ENCODE assay signal across 30 cellular contexts in the genomic region with DNA sequence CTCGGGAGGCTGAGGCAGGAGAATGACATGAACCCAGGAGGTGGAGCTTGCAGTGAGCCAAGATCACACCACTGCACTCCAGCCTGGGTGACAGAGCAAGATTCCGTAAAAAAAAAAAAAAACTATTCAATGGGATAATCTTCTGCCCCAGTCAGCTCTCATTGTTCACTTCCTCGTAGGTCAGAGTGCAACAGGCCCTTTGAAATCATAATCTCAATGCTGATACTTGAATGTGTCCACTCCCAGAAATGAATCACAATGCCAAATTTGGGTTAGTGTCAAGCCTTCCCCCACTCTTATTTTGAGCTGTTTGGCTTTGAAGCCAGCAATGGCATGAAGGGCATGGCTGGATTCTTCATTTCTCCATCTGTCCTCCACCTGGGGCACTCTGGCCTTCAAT.
DNase-seq lines count a peak whose midpoint lies in the region; ATAC-seq and TF ChIP-seq lines count a peak whose summit lies in the region.
"Had no signal": no experiment of that assay in that cellular context is flagged by ENCODE, and none has a peak within 500 bp of the region (broad histone marks: within the 10 kb centered on the region; RNA-seq: fewer than 3 reads in every experiment).

No MANE protein-coding gene starts in this region.

- H3K4me2 ChIP-seq in GM23338: no peak overlapping the region
- H3K4me2 ChIP-seq: KMS-11 had no signal

- 81 to 90% (median 87%) methylated on average over 3 of the region's 3 CpGs for WGBS in psoas muscle, 3 donors

- H3K79me2 ChIP-seq in GM23338 (replicated peaks; ENCODE audit: insufficient read depth): no peaks in the 10 kb centered on the region

- peak; percentile 93 for ATAC-seq in mucosa of descending colon
- ATAC-seq in HG03378 (IDR thresholded peaks at IDR 0.05; ENCODE audit: unreplicated experiment): no peak
- no peak for ATAC-seq in psoas muscle
- ATAC-seq in GM23338: no peak
- ATAC-seq in activated CD8-positive, alpha-beta memory T cell treated with anti-CD3 and anti-CD28 coated beads, Interleukin-2, amount 10 ng/mL, durations not matched to agents 7 days and 5 days: no peak
- ATAC-seq: Panc1; stimulated activated effector memory CD8-positive, alpha-beta T cell treated with anti-CD3 and anti-CD28 coated beads, Interleukin-12 subunit alpha, Interleukin-12 subunit beta, amount 100 ng/mL, for 72 hours had no signal

- H3K9me2 ChIP-seq in GM23338 (ENCODE audit: insufficient read depth): peaks cover 2% of the 10 kb centered on the region; the same call in 1 of the 2 replicates

- no peak overlapping the region for H2AFZ ChIP-seq in GM23338

- H3K36me3 Mint-ChIP-seq in GM23338 (ENCODE audit: low read depth): no peaks in the 10 kb centered on the region; the same call in 2 of the 3 replicates
- no peaks in the 10 kb centered on the region for H3K36me3 Mint-ChIP-seq in activated CD8-positive, alpha-beta memory T cell treated with anti-CD3 and anti-CD28 coated beads, Interleukin-2, amount 10 ng/mL, durations not matched to agents 7 days and 5 days
- H3K36me3 Mint-ChIP-seq: activated naive CD4-positive, alpha-beta T cell treated with anti-CD3 and anti-CD28 coated beads, Interleukin-2, amount 50 U/mL, for 24 hours; natural killer cell treated with Interleukin-12 subunit alpha and Interleukin-12 subunit beta and Interleukin-15 and Interleukin-18, amount 100 ng/mL, for 72 hours; stimulated activated effector memory CD8-positive, alpha-beta T cell treated with anti-CD3 and anti-CD28 coated beads, Interleukin-12 subunit alpha, Interleukin-12 subunit beta, amount 100 ng/mL, for 72 hours; type B pancreatic cell had no signal

- peaks cover 5% of the 10 kb centered on the region; the same call in 2 of the 3 replicates for H3K4me1 Mint-ChIP-seq in GM23338
- H3K4me1 Mint-ChIP-seq in activated CD8-positive, alpha-beta memory T cell treated with anti-CD3 and anti-CD28 coated beads, Interleukin-2, amount 10 ng/mL, durations not matched to agents 7 days and 5 days: no peaks in the 10 kb centered on the region
- H3K4me1 Mint-ChIP-seq: activated CD4-positive, alpha-beta memory T cell treated with anti-CD3 and anti-CD28 coated beads, Interleukin-2, amount 10 ng/mL, durations not matched to agents 7 days and 5 days; activated naive CD4-positive, alpha-beta T cell treated with anti-CD3 and anti-CD28 coated beads, Interleukin-2, amount 50 U/mL, for 24 hours; stimulated activated effector memory CD8-positive, alpha-beta T cell treated with anti-CD3 and anti-CD28 coated beads, Interleukin-12 subunit alpha, Interleukin-12 subunit beta, amount 100 ng/mL, for 72 hours had no signal

- intact Hi-C loops in mucosa of descending colon (cut with DNase I, micrococcal nuclease): no loop called here
- intact Hi-C loops in psoas muscle (cut with DNase I): loop anchor here in 1 of 2 donors (10.0 kb wide), 1 partner anchor 155 kb away; no protein-coding TSS in a partner anchor

- CTCF ChIA-PET in activated CD8-positive, alpha-beta memory T cell treated with anti-CD3 and anti-CD28 coated beads, Interleukin-2, amount 10 ng/mL, durations not matched to agents 7 days and 5 days (lab: Charles Lee): no interaction called here

- no peaks in the 10 kb centered on the region for H3K9me3 Mint-ChIP-seq in GM23338
- peaks cover 5% of the 10 kb centered on the region for H3K9me3 Mint-ChIP-seq in activated CD8-positive, alpha-beta memory T cell treated with anti-CD3 and anti-CD28 coated beads, Interleukin-2, amount 10 ng/mL, durations not matched to agents 7 days and 5 days (ENCODE audit: low read depth)
- H3K9me3 Mint-ChIP-seq: activated CD4-positive, alpha-beta memory T cell treated with anti-CD3 and anti-CD28 coated beads, Interleukin-2, amount 10 ng/mL, durations not matched to agents 7 days and 5 days; activated naive CD4-positive, alpha-beta T cell treated with anti-CD3 and anti-CD28 coated beads, Interleukin-2, amount 50 U/mL, for 24 hours; type B pancreatic cell had no signal

- H3K4me1 ChIP-seq in mucosa of descending colon (ENCODE audit: low read depth): no peaks in the 10 kb centered on the region
- no peaks in the 10 kb centered on the region for H3K4me1 ChIP-seq in psoas muscle
- H3K4me1 ChIP-seq in GM23338 (ENCODE audit: insufficient read depth): peaks cover 11% of the 10 kb centered on the region; the same call in 1 of the 2 replicates
- H3K4me1 ChIP-seq: prostate gland, sigmoid colon had no signal

- H3K4me3 Mint-ChIP-seq in GM23338: no peak overlapping the region
- no peak overlapping the region for H3K4me3 Mint-ChIP-seq in activated CD8-positive, alpha-beta memory T cell treated with anti-CD3 and anti-CD28 coated beads, Interleukin-2, amount 10 ng/mL, durations not matched to agents 7 days and 5 days
- H3K4me3 Mint-ChIP-seq: activated CD4-positive, alpha-beta memory T cell treated with anti-CD3 and anti-CD28 coated beads, Interleukin-2, amount 10 ng/mL, durations not matched to agents 7 days and 5 days; activated naive CD4-positive, alpha-beta T cell treated with anti-CD3 and anti-CD28 coated beads, Interleukin-2, amount 50 U/mL, for 24 hours; natural killer cell treated with Interleukin-12 subunit alpha and Interleukin-12 subunit beta and Interleukin-15 and Interleukin-18, amount 100 ng/mL, for 72 hours; stimulated activated effector memory CD8-positive, alpha-beta T cell treated with anti-CD3 and anti-CD28 coated beads, Interleukin-12 subunit alpha, Interleukin-12 subunit beta, amount 100 ng/mL, for 72 hours; type B pancreatic cell had no signal

- H3K27me3 ChIP-seq in psoas muscle (ENCODE audit: insufficient read depth in 3 of 3, low read length in 2 of 3) (no peaks in the 10 kb centered on the region), GM23338 (ENCODE audit: insufficient read depth) (peaks cover under 1% of the 10 kb centered on the region; the same call in 1 of the 2 replicates)
- H3K27me3 ChIP-seq: brain microvascular endothelial cell, sigmoid colon had no signal

- DNase-seq in HCEC 1CT: peak; percentile 29
- DNase-seq in OCI-M1 (lab: John Stamatoyannopoulos, UW): peak; percentile 3
- DNase-seq in epithelial cell of prostate (ENCODE audit: low read depth, low spot score): no peak
- DNase-seq in mucosa of descending colon: peak in 1 of 3 donors; percentile 23
- no peak for DNase-seq in psoas muscle
- DNase-seq in GM23338 (ENCODE audit: low spot score): no peak
- DNase-seq in activated CD8-positive, alpha-beta memory T cell treated with anti-CD3 and anti-CD28 coated beads, Interleukin-2, amount 10 ng/mL, durations not matched to agents 7 days and 5 days: no peak
- DNase-seq: activated CD4-positive, alpha-beta memory T cell treated with anti-CD3 and anti-CD28 coated beads, Interleukin-2, amount 10 ng/mL, durations not matched to agents 7 days and 5 days; activated CD4-positive, alpha-beta T cell treated with anti-CD3 and anti-CD28 coated beads for 1 hour; amniotic stem cell; brain microvascular endothelial cell; foreskin melanocyte; kidney glomerular epithelial cell; NCI-H1436; NCI-H2081; NCI-H524 treated with DMSO at 0.1 percent for 48 hours; NK-92 treated with Interleukin-12 subunit alpha and Interleukin-12 subunit beta, amount 100 ng/mL, for 24 hours; occipital lobe; SHP77; sigmoid colon; stimulated activated CD4-positive, alpha-beta T cell treated with anti-CD3 and anti-CD28 coated beads, Interleukin-15, amount 100 ng/mL, for 24 hours had no signal

- H3K27ac Mint-ChIP-seq in GM23338: no peak overlapping the region; the same call in 1 of the 2 replicates
- H3K27ac Mint-ChIP-seq in activated CD8-positive, alpha-beta memory T cell treated with anti-CD3 and anti-CD28 coated beads, Interleukin-2, amount 10 ng/mL, durations not matched to agents 7 days and 5 days: no peak overlapping the region
- H3K27ac Mint-ChIP-seq: activated CD4-positive, alpha-beta memory T cell treated with anti-CD3 and anti-CD28 coated beads, Interleukin-2, amount 10 ng/mL, durations not matched to agents 7 days and 5 days; activated naive CD4-positive, alpha-beta T cell treated with anti-CD3 and anti-CD28 coated beads, Interleukin-2, amount 50 U/mL, for 24 hours; natural killer cell treated with Interleukin-12 subunit alpha and Interleukin-12 subunit beta and Interleukin-15 and Interleukin-18, amount 100 ng/mL, for 72 hours; stimulated activated effector memory CD8-positive, alpha-beta T cell treated with anti-CD3 and anti-CD28 coated beads, Interleukin-12 subunit alpha, Interleukin-12 subunit beta, amount 100 ng/mL, for 72 hours; type B pancreatic cell had no signal

- H3K9me3 ChIP-seq in mucosa of descending colon (no peaks in the 10 kb centered on the region), psoas muscle (no peaks in the 10 kb centered on the region)
- H3K9me3 ChIP-seq: prostate gland, sigmoid colon had no signal

- peaks cover 5% of the 10 kb centered on the region for H3K27me3 Mint-ChIP-seq in GM23338 (ENCODE audit: insufficient read depth, low read depth, poor library complexity)
- no peaks in the 10 kb centered on the region for H3K27me3 Mint-ChIP-seq in activated CD8-positive, alpha-beta memory T cell treated with anti-CD3 and anti-CD28 coated beads, Interleukin-2, amount 10 ng/mL, durations not matched to agents 7 days and 5 days
- H3K27me3 Mint-ChIP-seq: activated CD4-positive, alpha-beta memory T cell treated with anti-CD3 and anti-CD28 coated beads, Interleukin-2, amount 10 ng/mL, durations not matched to agents 7 days and 5 days; activated naive CD4-positive, alpha-beta T cell treated with anti-CD3 and anti-CD28 coated beads, Interleukin-2, amount 50 U/mL, for 24 hours; type B pancreatic cell had no signal

- peak overlapping the region; percentile 23 for H3K27ac ChIP-seq in epithelial cell of prostate
- H3K27ac ChIP-seq in psoas muscle: no peak overlapping the region
- no peak overlapping the region for H3K27ac ChIP-seq in GM23338 (ENCODE audit: low read depth)
- H3K27ac ChIP-seq: brain microvascular endothelial cell, KMS-11, prostate gland, sigmoid colon had no signal

- H4K20me1 ChIP-seq in GM23338 (replicated peaks; ENCODE audit: insufficient read depth): no peaks in the 10 kb centered on the region

- no peaks in the 10 kb centered on the region for H3F3A ChIP-seq in GM23338 (replicated peaks; ENCODE audit: low read depth)

- no peak overlapping the region for H3K4me3 ChIP-seq in mucosa of descending colon
- H3K4me3 ChIP-seq in psoas muscle: no peak overlapping the region
- H3K4me3 ChIP-seq in GM23338: no peak overlapping the region
- H3K4me3 ChIP-seq: lung, prostate gland, sigmoid colon had no signal

- TF ChIP-seq CTCF in mucosa of descending colon (IDR thresholded peaks at IDR 0.05) (no peak), psoas muscle (IDR thresholded peaks at IDR 0.05) (no peak), GM23338 (conservative IDR thresholded peaks at IDR 0.05; ENCODE audit: low read depth in 2 of 2) (no peak)

- no peaks in the 10 kb centered on the region for H3K36me3 ChIP-seq in mucosa of descending colon (ENCODE audit: low read depth)
- no peaks in the 10 kb centered on the region for H3K36me3 ChIP-seq in psoas muscle (ENCODE audit: insufficient read depth in 1 of 2, low read depth in 1 of 2)
- no peaks in the 10 kb centered on the region for H3K36me3 ChIP-seq in GM23338 (ENCODE audit: insufficient read depth)
- H3K36me3 ChIP-seq: brain microvascular endothelial cell, prostate gland, sigmoid colon had no signal

TF ChIP-seq in GM23338, 12 proteins besides CTCF, POLR2A, EP300 and RAD21 (continues in another document):
- TF ChIP-seq CREB1 (CRISPR knock-in tag; IDR thresholded peaks at IDR 0.05; ENCODE audit: low read depth): no peak
- TF ChIP-seq EZH2 (IDR thresholded peaks at IDR 0.05; ENCODE audit: low read depth, unreplicated experiment): no peak

Comparison
In these comparisons a context has a peak if more than half of its experiments do, and no peak if none do; other contexts are left out.
1. DNase-seq: peak in HCEC 1CT (single experiment) and OCI-M1 (single experiment); none in epithelial cell of prostate (single experiment), psoas muscle (0 of 2), GM23338 (single experiment) and activated CD8-positive, alpha-beta memory T cell treated with anti-CD3 and anti-CD28 coated beads, Interleukin-2, amount 10 ng/mL, durations not matched to agents 7 days and 5 days (single experiment).